12 cellular contexts compared by ENCODE assay signal in the genomic region with DNA sequence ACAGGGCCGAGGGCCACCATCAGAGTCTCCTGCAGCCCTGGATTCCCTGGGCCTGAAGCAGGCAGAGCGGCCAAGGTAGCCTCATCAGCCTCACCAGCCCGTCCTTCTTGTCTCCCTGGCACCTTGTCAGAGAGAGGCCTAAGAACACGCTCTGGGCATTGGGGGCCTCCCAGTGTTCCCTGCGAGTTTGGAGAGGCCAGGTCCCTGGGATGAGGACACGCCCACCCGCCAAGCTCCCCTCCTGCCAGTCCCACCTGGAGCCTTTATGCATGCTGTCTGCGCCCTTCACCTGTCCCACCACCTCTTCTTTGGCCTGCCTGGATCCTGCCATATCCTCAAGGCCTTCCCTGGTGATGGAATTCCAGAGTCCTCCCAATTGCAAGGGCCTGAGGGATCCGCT.
DNase-seq lines count a peak whose midpoint lies in the region; ATAC-seq, FAIRE-seq and TF ChIP-seq lines count a peak whose summit lies in the region.
"Had no signal": no experiment of that assay in that cellular context is flagged by ENCODE, and none has a peak within 500 bp of the region (broad histone marks: within the 10 kb centered on the region; RNA-seq: fewer than 3 reads in every experiment).

No MANE protein-coding gene starts in this region.

- no peak for FAIRE-seq in H1 (lab: Jason Lieb, UNC)
- FAIRE-seq: RCC 7860 had no signal

- H3K56ac ChIP-seq in H1 (replicated peaks; ENCODE audit: insufficient read length, low read depth, low read length): no peak overlapping the region

- H4K91ac ChIP-seq in H1 (replicated peaks; ENCODE audit: insufficient read length, low read length): no peak overlapping the region

- peak; percentile 60 for DNase-seq in Right ventricle myocardium inferior (ENCODE audit: missing footprints)
- no peak for DNase-seq in cardiac septum (ENCODE audit: low spot score)
- no peak for DNase-seq in H1 (ENCODE audit: low read depth in 1 of 2, low spot score in 2 of 2)
- no peak for DNase-seq in stimulated activated effector memory CD8-positive, alpha-beta T cell treated with anti-CD3 and anti-CD28 coated beads, Interleukin-12 subunit alpha, Interleukin-12 subunit beta, amount 100 ng/mL, for 72 hours (ENCODE audit: low spot score in 2 of 2)
- DNase-seq in upper lobe of left lung: no peak

- peak overlapping the region; percentile 27; the same call in 1 of the 2 replicates for H2BK12ac ChIP-seq in H1 (ENCODE audit: low read depth, low read length)

- H3K27ac ChIP-seq in KMS-11 (no peak overlapping the region), H1 (ENCODE audit: low read depth, low read length) (no peak overlapping the region), upper lobe of left lung (no peak overlapping the region)
- H3K27ac ChIP-seq: 22Rv1, SK-N-MC had no signal

- H2BK120ac ChIP-seq in H1 (replicated peaks; ENCODE audit: low read depth, low read length): no peak overlapping the region

- peak overlapping the region; percentile 1; the same call in 1 of the 2 replicates for H4K8ac ChIP-seq in H1 (ENCODE audit: extremely low read depth, insufficient read depth, low read length)

- H3K9me3 Mint-ChIP-seq in stimulated activated effector memory CD8-positive, alpha-beta T cell treated with anti-CD3 and anti-CD28 coated beads, Interleukin-12 subunit alpha, Interleukin-12 subunit beta, amount 100 ng/mL, for 72 hours: no peaks in the 10 kb centered on the region
- H3K9me3 Mint-ChIP-seq: CD4-positive, alpha-beta T cell had no signal

- H3K23ac ChIP-seq in H1 (ENCODE audit: insufficient read length): no peak overlapping the region

- H3K36me3 ChIP-seq in KMS-11 (ENCODE audit: insufficient read depth): no peaks in the 10 kb centered on the region
- H3K36me3 ChIP-seq in H1 (ENCODE audit: control insufficient read depth in 2 of 4, insufficient read depth in 4 of 4, low read length in 3 of 4): no peaks in the 10 kb centered on the region
- no peaks in the 10 kb centered on the region for H3K36me3 ChIP-seq in upper lobe of left lung

- CTCF ChIA-PET in H1 (lab: Charles Lee; ENCODE audit: partially characterized antibody): interaction anchor here (0.5 to 38.0 kb wide), 34 partner anchors 7 to 221 kb away, joined by 3 to 681 read pairs (median 4); partner anchors contain the start of gene FAM53B

- H3K14ac ChIP-seq in H1 (ENCODE audit: insufficient read length): no peak overlapping the region

- peak overlapping the region; percentile 95; the same call in 1 of the 2 replicates for H2BK15ac ChIP-seq in H1 (ENCODE audit: low read length)

- H3K4me1 Mint-ChIP-seq in stimulated activated effector memory CD8-positive, alpha-beta T cell treated with anti-CD3 and anti-CD28 coated beads, Interleukin-12 subunit alpha, Interleukin-12 subunit beta, amount 100 ng/mL, for 72 hours: peaks cover 10% of the 10 kb centered on the region

- no peak for ATAC-seq in Right ventricle myocardium inferior
- no peak for ATAC-seq in stimulated activated effector memory CD8-positive, alpha-beta T cell treated with anti-CD3 and anti-CD28 coated beads, Interleukin-12 subunit alpha, Interleukin-12 subunit beta, amount 100 ng/mL, for 72 hours
- ATAC-seq in upper lobe of left lung (ENCODE audit: low FRiP score in 2 of 2): no peak
- ATAC-seq in HG03175 (IDR thresholded peaks at IDR 0.05; ENCODE audit: unreplicated experiment): no peak
- ATAC-seq in GM18909 (IDR thresholded peaks at IDR 0.05; ENCODE audit: poor library complexity, unreplicated experiment): no peak

- peak overlapping the region; percentile 48; the same call in 1 of the 2 replicates for H3K18ac ChIP-seq in H1 (ENCODE audit: extremely low read depth, low read length)

- H3K9ac ChIP-seq in KMS-11 (no peak overlapping the region; the same call in 1 of the 2 replicates), H1 (replicated peaks in 1 of 4; ENCODE audit: extremely low read depth in 1 of 4, low read depth in 3 of 4, low read length in 3 of 4) (no peak overlapping the region)

- peak overlapping the region; percentile 32 for H3K27ac Mint-ChIP-seq in stimulated activated effector memory CD8-positive, alpha-beta T cell treated with anti-CD3 and anti-CD28 coated beads, Interleukin-12 subunit alpha, Interleukin-12 subunit beta, amount 100 ng/mL, for 72 hours
- H3K27ac Mint-ChIP-seq: CD4-positive, alpha-beta T cell had no signal

- peak overlapping the region; percentile 52; the same call in 1 of the 2 replicates for H2BK5ac ChIP-seq in H1 (ENCODE audit: low read depth, low read length)

- H3K4ac ChIP-seq in H1 (replicated peaks; ENCODE audit: insufficient read length, low read depth, low read length): no peak overlapping the region

- no peak overlapping the region for H3K4me3 ChIP-seq in KMS-11 (IDR thresholded peaks at IDR 0.05; ENCODE audit: insufficient read depth, low read depth, low read length)
- H3K4me3 ChIP-seq in H1 (ENCODE audit: extremely low read depth in 1 of 4, insufficient read depth in 2 of 4, low read depth in 3 of 4, low read length in 4 of 4): no peak overlapping the region
- H3K4me3 ChIP-seq in upper lobe of left lung: no peak overlapping the region
- H3K4me3 ChIP-seq: SK-N-MC had no signal

- no peaks in the 10 kb centered on the region for H3K36me3 Mint-ChIP-seq in stimulated activated effector memory CD8-positive, alpha-beta T cell treated with anti-CD3 and anti-CD28 coated beads, Interleukin-12 subunit alpha, Interleukin-12 subunit beta, amount 100 ng/mL, for 72 hours

- H2AFZ ChIP-seq in KMS-11 (ENCODE audit: low read depth) (peak overlapping the region; percentile 73; the same call in 1 of the 2 replicates), H1 (ENCODE audit: low read length) (no peak overlapping the region)

- TF ChIP-seq EP300 in H1 (IDR thresholded peaks at IDR 0.05; ENCODE audit: borderline replicate concordance in 1 of 2, low read depth in 2 of 2, low read length in 2 of 2) (no peak), upper lobe of left lung (IDR thresholded peaks at IDR 0.05) (no peak)

- no peak for TF ChIP-seq RAD21 in H1 (IDR thresholded peaks at IDR 0.05 in 1 of 2, conservative IDR thresholded peaks at IDR 0.05 in 1 of 2; ENCODE audit: low read depth in 2 of 2, low read length in 2 of 2)

- POLR2A ChIA-PET in H1 (lab: Charles Lee; ENCODE audit: partially characterized antibody): interaction anchor here (1.3 kb wide), 1 partner anchor 112 kb away, joined by 3 read pairs; the partner anchor contains the start of gene OAT

- no peak for TF ChIP-seq CTCF in KMS-11 (conservative IDR thresholded peaks at IDR 0.05; ENCODE audit: low read depth, low read length)
- TF ChIP-seq CTCF in H1 (IDR thresholded peaks at IDR 0.05; ENCODE audit: control extremely low read depth in 1 of 3, insufficient read depth in 1 of 3, low read depth in 1 of 3, low read length in 3 of 3): no peak
- no peak for TF ChIP-seq CTCF in upper lobe of left lung (IDR thresholded peaks at IDR 0.05)

- H2AK5ac ChIP-seq in H1 (ENCODE audit: low read depth, low read length): no peak overlapping the region

- H3K4me2 ChIP-seq in KMS-11: no peak overlapping the region
- H3K4me2 ChIP-seq in H1 (ENCODE audit: insufficient read depth in 1 of 2, low read depth in 2 of 2, low read length in 2 of 2): no peak overlapping the region

- TF ChIP-seq POLR2A in H1 (IDR thresholded peaks at IDR 0.05; ENCODE audit: control extremely low read depth in 1 of 2, low read depth in 2 of 2, low read length in 2 of 2) (no peak), upper lobe of left lung (IDR thresholded peaks at IDR 0.05) (no peak)

- H3K79me2 ChIP-seq in KMS-11 (ENCODE audit: insufficient read depth, low read depth) (no peaks in the 10 kb centered on the region), H1 (ENCODE audit: control insufficient read depth in 1 of 2, insufficient read depth in 2 of 2, low read length in 2 of 2) (no peaks in the 10 kb centered on the region)

- H3K9me3 ChIP-seq in H1 (ENCODE audit: insufficient read depth in 2 of 2, low read depth in 1 of 2, low read length in 1 of 2): no peaks in the 10 kb centered on the region
- no peaks in the 10 kb centered on the region for H3K9me3 ChIP-seq in upper lobe of left lung

- H3K4me3 Mint-ChIP-seq in stimulated activated effector memory CD8-positive, alpha-beta T cell treated with anti-CD3 and anti-CD28 coated beads, Interleukin-12 subunit alpha, Interleukin-12 subunit beta, amount 100 ng/mL, for 72 hours: no peak overlapping the region
- H3K4me3 Mint-ChIP-seq: CD4-positive, alpha-beta T cell had no signal

- H3K4me1 ChIP-seq in KMS-11 (ENCODE audit: low read depth, poor library complexity, severe bottlenecking) (peaks cover 15% of the 10 kb centered on the region), H1 (replicated peaks in 1 of 4; ENCODE audit: control insufficient read depth in 3 of 4, insufficient read depth in 4 of 4, low read length in 3 of 4) (peaks cover 0 to 15% (median 6%) of the 10 kb centered on the region in 4 experiments; a peak in 5 of 7 replicates), upper lobe of left lung (peaks cover 0 to 15% (median 7%) of the 10 kb centered on the region in 4 donors)

- no peak overlapping the region for H4K5ac ChIP-seq in H1 (ENCODE audit: insufficient read length, low read depth, low read length)

- H4K20me1 ChIP-seq in KMS-11 (ENCODE audit: insufficient read depth) (no peaks in the 10 kb centered on the region), H1 (replicated peaks in 1 of 2; ENCODE audit: control insufficient read depth in 1 of 2, insufficient read depth in 2 of 2, low read length in 2 of 2) (no peaks in the 10 kb centered on the region)

- intact Hi-C loops in Right ventricle myocardium inferior (cut with DNase I): loop anchor here (5.0 kb wide), 1 partner anchor 296 kb away; no protein-coding TSS in a partner anchor
- intact Hi-C loops in cardiac septum (cut with DNase I): no loop called here

- H2BK20ac ChIP-seq in H1 (ENCODE audit: low read length): 0 out of 2 replicates have a peak overlapping the region, but pooled peaks have one; percentile 61

- WGBS in H1 (ENCODE audit: extremely low coverage in 1 of 2, insufficient coverage in 1 of 2, insufficient read length in 1 of 2, insufficient replicate concordance in 2 of 2, low coverage in 1 of 2, low lambda C conversion rate in 2 of 2, missing lambda C conversion rate in 1 of 2), 2 experiments: 89% methylated on average over 9 of the region's 9 CpGs; no CpG with 5 or more reads in 1 of the 2 experiments
- 82 to 100% methylated on average over 2 to 9 of the region's 9 CpGs for WGBS in upper lobe of left lung, 2 donors

- no peaks in the 10 kb centered on the region for H3K23me2 ChIP-seq in H1 (ENCODE audit: low read depth, low read length)

- H3K27me3 ChIP-seq in KMS-11 (ENCODE audit: insufficient read depth, low read depth) (no peaks in the 10 kb centered on the region), H1 (replicated peaks in 1 of 4; ENCODE audit: control insufficient read depth in 3 of 4, extremely low read depth in 1 of 4, insufficient read depth in 3 of 4, low read length in 3 of 4) (no peaks in the 10 kb centered on the region), upper lobe of left lung (no peaks in the 10 kb centered on the region)

- no peaks in the 10 kb centered on the region for H3K79me1 ChIP-seq in H1 (ENCODE audit: low read depth, low read length)

TF ChIP-seq in H1, 55 proteins besides CTCF, POLR2A, EP300 and RAD21 (continues in another document):
- no peak for TF ChIP-seq ASH2L (IDR thresholded peaks at IDR 0.05; ENCODE audit: low read length)
- no peak for TF ChIP-seq BCL11A (IDR thresholded peaks at IDR 0.05; ENCODE audit: low read depth in 2 of 2, low read length in 2 of 2)
- no peak for TF ChIP-seq HDAC2 (IDR thresholded peaks at IDR 0.05; ENCODE audit: borderline replicate concordance in 1 of 2, low read depth in 2 of 2, low read length in 2 of 2)
